Comparison of ENCODE assay signal across 17 cellular contexts in genomic region chr14:78631551-78631950, GRCh38.
DNase-seq lines count a peak whose midpoint lies in the region; ATAC-seq and TF ChIP-seq lines count a peak whose summit lies in the region.
"Had no signal": no experiment of that assay in that cellular context is flagged by ENCODE, and none has a peak within 500 bp of the region (broad histone marks: within the 10 kb centered on the region; RNA-seq: fewer than 3 reads in every experiment).

No MANE protein-coding gene starts in this region.

- ATAC-seq in left lobe of liver (peak; percentile 24), GM21515 (IDR thresholded peaks at IDR 0.05; ENCODE audit: unreplicated experiment) (no peak), GM18867 (IDR thresholded peaks at IDR 0.05; ENCODE audit: unreplicated experiment) (no peak)
- ATAC-seq: K562 had no signal

- H3K4me3 ChIP-seq in epithelial cell of proximal tubule (ENCODE audit: low read depth, low read length) = no peak overlapping the region
- H3K4me3 ChIP-seq in effector memory CD4-positive, alpha-beta T cell (ENCODE audit: insufficient read depth, low read depth, low read length, poor library complexity, severe bottlenecking) = no peak overlapping the region
- H3K4me3 ChIP-seq: HAP-1, K562 had no signal

- H3K9me3 ChIP-seq in effector memory CD4-positive, alpha-beta T cell (ENCODE audit: control insufficient read depth, low read length) = no peaks in the 10 kb centered on the region
- H3K9me3 ChIP-seq: Caco-2, HAP-1 had no signal

- no peak for TF ChIP-seq CTCF in epithelial cell of proximal tubule (conservative IDR thresholded peaks at IDR 0.05; ENCODE audit: low read depth, low read length)

- DNase-seq in HCEC 1CT = peak; percentile 85
- peak; percentile 45 for DNase-seq in epithelial cell of proximal tubule (ENCODE audit: low read depth)
- no peak for DNase-seq in left lobe of liver (ENCODE audit: low spot score)
- peak; percentile 3 for DNase-seq in stromal cell of bone marrow (ENCODE audit: low read depth)
- DNase-seq in effector memory CD4-positive, alpha-beta T cell = no peak
- DNase-seq: ACHN; AML-193; Caco-2; CD4-positive, alpha-beta T cell; DMS79; GDM1; IMR-90 had no signal

- no peaks in the 10 kb centered on the region for H3K27me3 ChIP-seq in effector memory CD4-positive, alpha-beta T cell (replicated peaks; ENCODE audit: control insufficient read depth, insufficient read depth, low read length, poor library complexity, severe bottlenecking)

- no peaks in the 10 kb centered on the region for H3K4me1 ChIP-seq in effector memory CD4-positive, alpha-beta T cell (ENCODE audit: control insufficient read depth, insufficient read depth, low read length, poor library complexity, severe bottlenecking)
- H3K4me1 ChIP-seq: Caco-2, HAP-1 had no signal

- H3K27ac ChIP-seq in effector memory CD4-positive, alpha-beta T cell (ENCODE audit: insufficient read depth, low read length, poor library complexity, severe bottlenecking) = no peak overlapping the region
- H3K27ac ChIP-seq: C4-2B had no signal

- no peaks in the 10 kb centered on the region for H3K36me3 ChIP-seq in effector memory CD4-positive, alpha-beta T cell (ENCODE audit: control insufficient read depth, insufficient read depth, low read length)
- H3K36me3 ChIP-seq: HAP-1 had no signal

Comparison
In these comparisons a context has a peak if more than half of its experiments do, and no peak if none do; other contexts are left out.
1. DNase-seq: peak in HCEC 1CT (single experiment), epithelial cell of proximal tubule (single experiment) and stromal cell of bone marrow (single experiment); none in left lobe of liver (single experiment) and effector memory CD4-positive, alpha-beta T cell (0 of 3).